In the genomic region with DNA sequence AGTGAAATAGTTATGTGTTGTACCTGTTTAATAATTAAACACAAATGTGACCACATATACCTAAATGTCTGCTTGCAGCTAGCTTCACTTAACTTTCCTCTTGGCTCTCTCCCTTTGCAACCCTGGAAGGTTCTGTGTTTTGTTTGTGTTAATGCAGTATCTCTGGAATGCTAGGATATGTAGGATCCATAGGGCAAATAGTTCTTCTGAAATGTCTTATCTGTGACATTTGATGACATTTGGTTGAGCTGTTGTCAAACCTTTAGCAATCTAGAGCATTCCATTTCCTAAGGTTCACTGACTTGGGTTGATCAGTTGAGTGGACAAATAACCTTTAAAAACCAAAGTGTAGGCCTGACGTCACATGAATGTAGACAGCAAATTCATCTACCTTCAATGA, we compare ENCODE assay signal across 27 cellular contexts. TPM values are rescaled to one million over a fixed set of nuclear protein-coding genes. Genes with fewer than 3 reads are reported as not detected.
DNase-seq lines count a peak whose midpoint lies in the region; TF ChIP-seq lines count a peak whose summit lies in the region.
"Had no signal": no experiment of that assay in that cellular context is flagged by ENCODE, and none has a peak within 500 bp of the region (broad histone marks: within the 10 kb centered on the region; RNA-seq: fewer than 3 reads in every experiment).

No MANE protein-coding gene starts in this region.

- H3K4me1 Mint-ChIP-seq in immature natural killer cell = no peaks in the 10 kb centered on the region

- H3K9ac ChIP-seq in mesenchymal stem cell (ENCODE audit: low read length) = no peak overlapping the region
- H3K9ac ChIP-seq: SK-N-SH had no signal

- no peak overlapping the region for H3K4ac ChIP-seq in mesenchymal stem cell (ENCODE audit: low read depth in 1 of 2, low read length in 2 of 2)

- no peak overlapping the region for H2BK15ac ChIP-seq in mesenchymal stem cell (ENCODE audit: low read depth, poor library complexity, severe bottlenecking)

- WGBS in mesenchymal stem cell = 100% methylated on average over 1 of the region's 1 CpG

- no peaks in the 10 kb centered on the region for H3K9me3 Mint-ChIP-seq in immature natural killer cell
- H3K9me3 Mint-ChIP-seq: CD8-positive, alpha-beta memory T cell had no signal

- H3K79me1 ChIP-seq in mesenchymal stem cell (replicated peaks; ENCODE audit: low read length, poor library complexity, severe bottlenecking) = no peaks in the 10 kb centered on the region

- no peak overlapping the region for H3K27ac Mint-ChIP-seq in immature natural killer cell
- H3K27ac Mint-ChIP-seq: activated naive CD4-positive, alpha-beta T cell treated with anti-CD3 and anti-CD28 coated beads for 36 hours had no signal

- H4K91ac ChIP-seq in mesenchymal stem cell (ENCODE audit: low read length) = no peak overlapping the region

- no peak overlapping the region for H2BK5ac ChIP-seq in mesenchymal stem cell (ENCODE audit: low read depth, low read length, poor library complexity, severe bottlenecking)

- no peaks in the 10 kb centered on the region for H3K27me3 ChIP-seq in mesenchymal stem cell (ENCODE audit: control insufficient read depth in 1 of 2, insufficient read depth in 1 of 2, low read length in 2 of 2)
- H3K27me3 ChIP-seq: brain microvascular endothelial cell, dorsolateral prefrontal cortex, sigmoid colon, transverse colon had no signal

- H4K8ac ChIP-seq in mesenchymal stem cell (ENCODE audit: low read length) = no peak overlapping the region

- H2BK12ac ChIP-seq in mesenchymal stem cell (ENCODE audit: low read length in 2 of 2) = no peak overlapping the region

- H3K27ac ChIP-seq in mesenchymal stem cell (ENCODE audit: low read length, poor library complexity, severe bottlenecking) = peak overlapping the region; percentile 74
- H3K27ac ChIP-seq: brain microvascular endothelial cell, dorsolateral prefrontal cortex, left ventricle myocardium inferior, sigmoid colon, transverse colon had no signal

- peaks cover 0 to 2% (median 2%) of the 10 kb centered on the region in 3 donors for H3K27me3 Mint-ChIP-seq in immature natural killer cell (ENCODE audit: low read depth in 3 of 3)
- H3K27me3 Mint-ChIP-seq: CD8-positive, alpha-beta memory T cell had no signal

- in situ Hi-C loops in Caki2 (cut with HindIII; ENCODE audit: low pct_unique_long_range_greater_than_20kb, low sequenced_read_pairs) = no loop called here

- H3K23ac ChIP-seq in mesenchymal stem cell (ENCODE audit: low read length in 2 of 2) = no peak overlapping the region

- DNase-seq in Caki2 (ENCODE audit: low read depth) = peak; percentile 53
- DNase-seq in GM20000 (ENCODE audit: low spot score) = peak; percentile 53
- peak; percentile 82 for DNase-seq in epithelial cell of proximal tubule (ENCODE audit: low read depth)
- no peak for DNase-seq in mesenchymal stem cell
- DNase-seq in immature natural killer cell = no peak
- DNase-seq in foreskin melanocyte = no peak
- DNase-seq in iPS-NIHi7 (ENCODE audit: extremely low spot score) = no peak
- DNase-seq in hepatic stellate cell (ENCODE audit: low spot score) = no peak
- DNase-seq: activated CD4-positive, CD25-positive, alpha-beta regulatory T cell; brain microvascular endothelial cell; CD8-positive, alpha-beta memory T cell; dorsolateral prefrontal cortex; GOT3; hypothalamus; left ventricle myocardium inferior; MM.1S; NCI-H1417 treated with DMSO at 0.1 percent for 48 hours; NCI-H2029 treated with DMSO at 0.1 percent for 48 hours; NCI-H524 treated with DMSO at 0.1 percent for 48 hours; NK-92 treated with Interleukin-12 subunit alpha and Interleukin-12 subunit beta, amount 100 ng/mL, for 24 hours; posterior cingulate gyrus; sigmoid colon; stimulated activated CD4-positive, alpha-beta T cell treated with anti-CD3 and anti-CD28 coated beads, Interleukin-12 subunit alpha, Interleukin-12 subunit beta, amount 100 ng/mL, for 4 hours; stimulated activated CD4-positive, alpha-beta T cell treated with anti-CD3 and anti-CD28 coated beads, Interleukin-4, amount 100 ng/mL, for 1 hour; transverse colon had no signal

- TF ChIP-seq CTCF in GM20000 (IDR thresholded peaks at IDR 0.05; ENCODE audit: extremely low read depth, missing control alignments) = no peak
- no peak for TF ChIP-seq CTCF in epithelial cell of proximal tubule (conservative IDR thresholded peaks at IDR 0.05; ENCODE audit: low read depth, low read length)

- H3K4me2 ChIP-seq in mesenchymal stem cell (ENCODE audit: low read length, poor library complexity, severe bottlenecking) = peak overlapping the region; percentile 34
- H3K4me2 ChIP-seq: SK-N-SH had no signal

- H2AK5ac ChIP-seq in mesenchymal stem cell (ENCODE audit: low read length, severe bottlenecking) = no peak overlapping the region

- no peak overlapping the region for H3K4me3 Mint-ChIP-seq in immature natural killer cell
- H3K4me3 Mint-ChIP-seq: activated naive CD4-positive, alpha-beta T cell treated with anti-CD3 and anti-CD28 coated beads for 36 hours; CD8-positive, alpha-beta memory T cell had no signal

- H3K4me3 ChIP-seq in epithelial cell of proximal tubule (ENCODE audit: low read depth, low read length) = peak overlapping the region; percentile 23
- H3K4me3 ChIP-seq in mesenchymal stem cell (ENCODE audit: insufficient read depth in 1 of 2, low read depth in 1 of 2, low read length in 2 of 2) = no peak overlapping the region
- H3K4me3 ChIP-seq: dorsolateral prefrontal cortex, left ventricle myocardium inferior, sigmoid colon, transverse colon had no signal

- no peak overlapping the region for H2BK120ac ChIP-seq in mesenchymal stem cell (ENCODE audit: low read depth, low read length)

- H3K36me3 ChIP-seq in mesenchymal stem cell (ENCODE audit: control insufficient read depth in 1 of 2, insufficient read depth in 2 of 2, low read depth in 1 of 2, low read length in 2 of 2) = peaks cover 12 to 15% of the 10 kb centered on the region in 2 experiments

- H3K36me3 Mint-ChIP-seq in immature natural killer cell = peaks cover 0 to 7% (median 6%) of the 10 kb centered on the region in 3 donors

- H2AFZ ChIP-seq in mesenchymal stem cell (ENCODE audit: low read depth, low read length) = no peak overlapping the region

- no peak overlapping the region for H3K18ac ChIP-seq in mesenchymal stem cell (ENCODE audit: low read depth in 1 of 2, low read length in 2 of 2)

- H3K4me1 ChIP-seq in mesenchymal stem cell (ENCODE audit: control insufficient read depth, insufficient read depth, low read depth, low read length) = peaks cover 6% of the 10 kb centered on the region

- no peak overlapping the region for H3K14ac ChIP-seq in mesenchymal stem cell (ENCODE audit: low read length in 2 of 2)

- no peaks in the 10 kb centered on the region for H3K9me3 ChIP-seq in mesenchymal stem cell (ENCODE audit: control insufficient read depth, low read length)
- H3K9me3 ChIP-seq: left ventricle myocardium inferior, sigmoid colon, SK-N-SH, transverse colon had no signal

RNA-seq across cellular contexts. Expression of a gene that starts 21.8 kb away (rescaled TPM):
- 233 and 268 TPM in 2 replicates for total RNA-seq in Caki2 (2014; rRNA removed; shearing (Covaris generic); ENCODE audit: low replicate concordance)
- total RNA-seq in epithelial cell of proximal tubule = 331 and 392 TPM in 2 replicates
- 140 TPM for polyA plus RNA-seq in mesenchymal stem cell (2013, experiment 1 of 2)
- polyA plus RNA-seq in mesenchymal stem cell (2013, experiment 2 of 2) = 144 TPM
- 10 to 100 TPM in 2 of 3 donors, 1 to 10 TPM in 1; 9.8 to 15.3 (median 10.1) TPM for polyA plus RNA-seq in immature natural killer cell

Comparison
In these comparisons a context has a peak if more than half of its experiments do, and no peak if none do; other contexts are left out.
1. DNase-seq: peak in Caki2 (single experiment), GM20000 (single experiment) and epithelial cell of proximal tubule (single experiment); none in mesenchymal stem cell (single experiment), immature natural killer cell (0 of 3), foreskin melanocyte (single experiment), iPS-NIHi7 (single experiment) and hepatic stellate cell (single experiment).